ENCODE assay signal across 30 cellular contexts in genomic region chr20:61605283-61605682, GRCh38.
"Had no signal": no experiment of that assay in that cellular context is flagged by ENCODE, and none has a peak within 500 bp of the region (broad histone marks: within the 10 kb centered on the region; RNA-seq: fewer than 3 reads in every experiment).

No MANE protein-coding gene starts in this region.

- DNase-seq: naive thymus-derived CD4-positive, alpha-beta T cell; natural killer cell; occipital lobe; ovary; psoas muscle; spleen; stimulated activated CD4-positive, alpha-beta T cell treated with anti-CD3 and anti-CD28 coated beads, Interleukin-12 subunit alpha, Interleukin-12 subunit beta, amount 100 ng/mL, for 4 hours; stimulated activated CD4-positive, alpha-beta T cell treated with anti-CD3 and anti-CD28 coated beads, Interleukin-1b, Interleukin-23, amount 100 ng/mL, for 48 hours; stimulated activated CD4-positive, alpha-beta T cell treated with anti-CD3 and anti-CD28 coated beads, Interleukin-4, amount 100 ng/mL, for 1 hour; stimulated activated CD4-positive, alpha-beta T cell treated with anti-CD3 and anti-CD28 coated beads, Interleukin-4, amount 100 ng/mL, for 4 hours; stimulated activated CD8-positive, alpha-beta memory T cell treated with anti-CD3 and anti-CD28 coated beads, Interleukin-4, amount 100 ng/mL, for 48 hours; stimulated activated naive CD4-positive, alpha-beta T cell; stimulated activated naive CD8-positive, alpha-beta T cell treated with anti-CD3 and anti-CD28 coated beads, Interleukin-15, amount 100 ng/mL, for 72 hours; stimulated activated naive CD8-positive, alpha-beta T cell treated with anti-CD3 and anti-CD28 coated beads, Interleukin-15, Interleukin-2, amounts not matched to agents 100 U/mL and 50 U/mL, for 24 hours; substantia nigra; testis; transverse colon; upper lobe of right lung; uterus had no signal

- H3K79me2 ChIP-seq: parathyroid adenoma had no signal

- H3K36me3 ChIP-seq: ovary, spleen, suprapubic skin, tibial artery, transverse colon, upper lobe of right lung, uterus had no signal

- H2AFZ ChIP-seq: parathyroid adenoma had no signal

- H3K27me3 Mint-ChIP-seq: stimulated activated memory B cell treated with anti-CD40 and anti-IgM and Interleukin-4, amounts not matched to agents 10 μg/mL and 1 μg/mL and 100 μg/mL, for 72 hours had no signal

- H3K27ac ChIP-seq: ovary, parathyroid adenoma, psoas muscle, skin epidermis, spleen, suprapubic skin, testis, tibial artery, transverse colon, upper lobe of right lung, uterus had no signal

- H3K4me1 Mint-ChIP-seq: naive thymus-derived CD4-positive, alpha-beta T cell; natural killer cell; nephron; stimulated activated memory B cell treated with anti-CD40 and anti-IgM and Interleukin-4, amounts not matched to agents 10 μg/mL and 1 μg/mL and 100 μg/mL, for 72 hours; stimulated activated naive CD8-positive, alpha-beta T cell treated with anti-CD3 and anti-CD28 coated beads, Interleukin-15, amount 100 ng/mL, for 72 hours had no signal

- H3K27ac Mint-ChIP-seq: naive thymus-derived CD4-positive, alpha-beta T cell; natural killer cell; nephron; progenitor cell of endocrine pancreas; stimulated activated memory B cell treated with anti-CD40 and anti-IgM and Interleukin-4, amounts not matched to agents 10 μg/mL and 1 μg/mL and 100 μg/mL, for 72 hours; type B pancreatic cell had no signal

- H3K4me3 ChIP-seq: ovary, psoas muscle, skin epidermis, smooth muscle cell, spleen, suprapubic skin, testis, tibial artery, transverse colon, upper lobe of right lung, uterus had no signal

- H3K9me3 ChIP-seq: ovary, psoas muscle, suprapubic skin, testis, transverse colon, upper lobe of right lung, uterus had no signal

- H3K4me2 ChIP-seq: smooth muscle cell had no signal

- ATAC-seq: naive thymus-derived CD4-positive, alpha-beta T cell; natural killer cell; psoas muscle; right cardiac atrium; sciatic nerve; stimulated activated memory B cell treated with anti-CD40 and anti-IgM and Interleukin-4, amounts not matched to agents 10 μg/mL and 1 μg/mL and 100 μg/mL, for 72 hours; stimulated activated naive CD8-positive, alpha-beta T cell treated with anti-CD3 and anti-CD28 coated beads, Interleukin-15, amount 100 ng/mL, for 72 hours; stimulated activated naive CD8-positive, alpha-beta T cell treated with anti-CD3 and anti-CD28 coated beads, Interleukin-15, Interleukin-2, amounts not matched to agents 100 U/mL and 50 U/mL, for 24 hours; upper lobe of right lung had no signal

- H3K4me3 Mint-ChIP-seq: naive thymus-derived CD4-positive, alpha-beta T cell; natural killer cell; nephron; stimulated activated memory B cell treated with anti-CD40 and anti-IgM and Interleukin-4, amounts not matched to agents 10 μg/mL and 1 μg/mL and 100 μg/mL, for 72 hours; stimulated activated naive CD8-positive, alpha-beta T cell treated with anti-CD3 and anti-CD28 coated beads, Interleukin-15, amount 100 ng/mL, for 72 hours; type B pancreatic cell had no signal

- H3K4me1 ChIP-seq: parathyroid adenoma, psoas muscle, testis, tibial artery, transverse colon, upper lobe of right lung, uterus had no signal

- H3K36me3 Mint-ChIP-seq: naive thymus-derived CD4-positive, alpha-beta T cell; natural killer cell; stimulated activated memory B cell treated with anti-CD40 and anti-IgM and Interleukin-4, amounts not matched to agents 10 μg/mL and 1 μg/mL and 100 μg/mL, for 72 hours; type B pancreatic cell had no signal

- H3K27me3 ChIP-seq: ovary, suprapubic skin, testis, transverse colon, upper lobe of right lung, uterus had no signal

- H3K9ac ChIP-seq: parathyroid adenoma had no signal
